In the genomic region with DNA sequence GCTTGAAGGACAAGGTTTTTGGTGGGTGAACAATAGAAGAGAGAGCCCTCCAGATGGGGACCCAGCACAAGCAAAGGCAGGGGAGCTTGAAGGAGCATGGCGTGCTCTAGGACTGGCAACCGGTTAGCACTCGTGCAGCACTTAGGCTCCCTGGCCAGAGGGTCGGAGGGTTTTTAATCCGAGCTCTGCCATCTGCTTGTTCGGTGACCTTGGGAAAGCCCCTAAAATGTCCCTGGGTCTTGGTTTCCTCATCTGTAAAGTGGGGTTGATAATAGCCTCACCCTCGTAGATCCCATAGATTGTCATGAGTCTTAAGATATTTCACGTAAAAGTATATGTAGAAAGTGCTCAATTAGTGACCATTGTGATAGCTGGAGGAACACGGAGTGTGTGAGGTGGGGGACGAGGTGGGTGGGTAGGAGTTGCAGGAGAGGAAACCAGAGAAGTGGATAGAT, we compare ENCODE assay signal across 20 cellular contexts. TPM values are rescaled to one million over a fixed set of nuclear protein-coding genes. Genes with fewer than 3 reads are reported as not detected.
"Had no signal": no experiment of that assay in that cellular context is flagged by ENCODE, and none has a peak within 500 bp of the region (broad histone marks: within the 10 kb centered on the region; RNA-seq: fewer than 3 reads in every experiment).

No MANE protein-coding gene starts in this region.

- H3K4me1 Mint-ChIP-seq: activated naive CD4-positive, alpha-beta T cell treated with anti-CD3 and anti-CD28 coated beads, Interleukin-2, amount 50 U/mL, for 24 hours; activated T-helper 17 cell treated with anti-CD3 and anti-CD28 coated beads, Interleukin-2, amount 50 U/mL, for 72 hours; neural progenitor cell had no signal

- H3K27me3 ChIP-seq: thyroid gland had no signal

- H3K4me3 Mint-ChIP-seq: activated naive CD4-positive, alpha-beta T cell treated with anti-CD3 and anti-CD28 coated beads, Interleukin-2, amount 50 U/mL, for 24 hours; activated T-helper 17 cell treated with anti-CD3 and anti-CD28 coated beads, Interleukin-2, amount 50 U/mL, for 72 hours; neural progenitor cell had no signal

- H3K4me3 ChIP-seq: adrenal gland, esophagus muscularis mucosa, hepatocyte, neural progenitor cell, pancreas, sigmoid colon, thyroid gland, uterus had no signal

- DNase-seq: activated CD4-positive, alpha-beta T cell treated with anti-CD3 and anti-CD28 coated beads for 1 hour; activated CD4-positive, alpha-beta T cell treated with anti-CD3 and anti-CD28 coated beads, Interleukin-2, amount 50 U/mL, for 4 hours; activated T-cell treated with anti-CD3 and anti-CD28 coated beads for 4 hours; islet precursor cell; naive B cell; pancreas; sigmoid colon; stimulated activated CD4-positive, alpha-beta T cell treated with anti-CD3 and anti-CD28 coated beads, Interleukin-1b, Interleukin-23, amount 100 ng/mL, for 48 hours; thyroid gland; uterus had no signal

- H3K9me3 ChIP-seq: adrenal gland, esophagus muscularis mucosa, pancreas, sigmoid colon, thyroid gland, uterus had no signal

- H3K9me3 Mint-ChIP-seq: activated naive CD4-positive, alpha-beta T cell treated with anti-CD3 and anti-CD28 coated beads, Interleukin-2, amount 50 U/mL, for 24 hours; activated T-helper 17 cell treated with anti-CD3 and anti-CD28 coated beads, Interleukin-2, amount 50 U/mL, for 72 hours; neural progenitor cell had no signal

- H3K9ac ChIP-seq: neural progenitor cell had no signal

- H3K27ac Mint-ChIP-seq: activated T-helper 17 cell treated with anti-CD3 and anti-CD28 coated beads, Interleukin-2, amount 50 U/mL, for 72 hours; neural progenitor cell had no signal

- H3K4me2 ChIP-seq: hepatocyte, neural progenitor cell had no signal

- H3K4me1 ChIP-seq: adrenal gland, uterus had no signal

- FAIRE-seq: colon, pancreas had no signal

- H3K36me3 ChIP-seq: adrenal gland, esophagus muscularis mucosa, neural progenitor cell, pancreas, sigmoid colon, thyroid gland, uterus had no signal

- ATAC-seq: activated T-helper 17 cell treated with anti-CD3 and anti-CD28 coated beads, Interleukin-2, amount 50 U/mL, for 72 hours; left lobe of liver had no signal

- H2AFZ ChIP-seq: hepatocyte, neural progenitor cell had no signal

- H3K27ac ChIP-seq: adrenal gland, esophagus muscularis mucosa, hepatocyte, neural progenitor cell, pancreas, sigmoid colon, thyroid gland, uterus had no signal

- H3K79me2 ChIP-seq: hepatocyte had no signal

RNA-seq across cellular contexts. Expression of a gene that starts 16.6 kb away (rescaled TPM):
- total RNA-seq: glomerular endothelial cell, lung microvascular endothelial cell had no signal

RNA-seq across cellular contexts. Expression of a gene that starts 25.2 kb away (rescaled TPM):
- total RNA-seq: activated T-helper 17 cell treated with anti-CD3 and anti-CD28 coated beads, Interleukin-2, amount 50 U/mL, for 72 hours had no signal
